In the genomic region with DNA sequence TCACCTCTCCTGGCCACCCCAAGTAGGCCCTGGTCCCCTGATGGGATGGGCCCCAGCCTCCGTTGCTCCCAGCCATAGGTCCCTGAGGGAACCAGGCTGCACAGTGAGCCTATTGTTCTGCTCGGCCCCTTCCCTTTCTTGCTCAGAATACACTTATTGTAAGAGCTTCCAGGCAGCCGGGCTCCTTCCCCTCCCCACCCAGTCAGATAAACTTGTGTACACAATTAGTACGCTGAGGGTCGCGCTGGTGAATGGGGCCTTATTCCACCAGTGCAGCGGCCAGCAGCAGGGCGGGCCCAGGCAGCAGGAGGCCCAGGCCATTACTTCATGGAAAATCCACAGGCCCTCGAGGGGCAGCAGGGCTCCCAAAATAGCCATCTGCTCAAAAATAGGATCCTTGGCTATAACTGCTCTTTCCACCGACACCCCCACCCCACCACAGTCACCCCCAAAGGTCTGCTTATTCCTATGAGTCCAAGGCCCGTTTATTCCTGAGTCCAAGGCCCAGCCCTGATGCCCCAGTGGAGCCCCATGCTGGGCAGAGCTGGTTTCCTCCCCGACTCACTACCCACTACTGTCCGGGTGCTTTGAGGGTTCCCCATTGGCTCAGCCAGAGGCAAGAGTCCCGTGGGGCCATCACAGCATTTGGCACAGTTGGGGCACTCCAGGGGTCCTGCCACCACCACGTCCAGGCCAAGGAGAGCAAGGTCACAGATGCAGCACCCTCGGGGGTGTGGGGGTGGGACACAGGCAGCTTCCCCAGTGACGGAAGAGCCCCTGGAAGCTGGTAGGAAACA, we compare ENCODE assay signal across 1 cellular context.
TF ChIP-seq lines count a peak whose summit lies in the region.

No MANE protein-coding gene starts in this region.

TF ChIP-seq in HepG2, 621 proteins besides CTCF, POLR2A, EP300 and RAD21 (continued from another document and continues in another):
- TF ChIP-seq, protein P1, sequence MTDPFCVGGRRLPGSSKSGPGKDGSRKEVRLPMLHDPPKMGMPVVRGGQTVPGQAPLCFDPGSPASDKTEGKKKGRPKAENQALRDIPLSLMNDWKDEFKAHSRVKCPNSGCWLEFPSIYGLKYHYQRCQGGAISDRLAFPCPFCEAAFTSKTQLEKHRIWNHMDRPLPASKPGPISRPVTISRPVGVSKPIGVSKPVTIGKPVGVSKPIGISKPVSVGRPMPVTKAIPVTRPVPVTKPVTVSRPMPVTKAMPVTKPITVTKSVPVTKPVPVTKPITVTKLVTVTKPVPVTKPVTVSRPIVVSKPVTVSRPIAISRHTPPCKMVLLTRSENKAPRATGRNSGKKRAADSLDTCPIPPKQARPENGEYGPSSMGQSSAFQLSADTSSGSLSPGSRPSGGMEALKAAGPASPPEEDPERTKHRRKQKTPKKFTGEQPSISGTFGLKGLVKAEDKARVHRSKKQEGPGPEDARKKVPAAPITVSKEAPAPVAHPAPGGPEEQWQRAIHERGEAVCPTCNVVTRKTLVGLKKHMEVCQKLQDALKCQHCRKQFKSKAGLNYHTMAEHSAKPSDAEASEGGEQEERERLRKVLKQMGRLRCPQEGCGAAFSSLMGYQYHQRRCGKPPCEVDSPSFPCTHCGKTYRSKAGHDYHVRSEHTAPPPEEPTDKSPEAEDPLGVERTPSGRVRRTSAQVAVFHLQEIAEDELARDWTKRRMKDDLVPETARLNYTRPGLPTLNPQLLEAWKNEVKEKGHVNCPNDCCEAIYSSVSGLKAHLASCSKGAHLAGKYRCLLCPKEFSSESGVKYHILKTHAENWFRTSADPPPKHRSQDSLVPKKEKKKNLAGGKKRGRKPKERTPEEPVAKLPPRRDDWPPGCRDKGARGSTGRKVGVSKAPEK (CRISPR knock-in tag; IDR thresholded peaks at IDR 0.05; ENCODE audit: borderline replicate concordance), result no peak
- TF ChIP-seq ZNF326 (CRISPR knock-in tag; IDR thresholded peaks at IDR 0.05; ENCODE audit: borderline replicate concordance), result no peak
- TF ChIP-seq, protein P2, sequence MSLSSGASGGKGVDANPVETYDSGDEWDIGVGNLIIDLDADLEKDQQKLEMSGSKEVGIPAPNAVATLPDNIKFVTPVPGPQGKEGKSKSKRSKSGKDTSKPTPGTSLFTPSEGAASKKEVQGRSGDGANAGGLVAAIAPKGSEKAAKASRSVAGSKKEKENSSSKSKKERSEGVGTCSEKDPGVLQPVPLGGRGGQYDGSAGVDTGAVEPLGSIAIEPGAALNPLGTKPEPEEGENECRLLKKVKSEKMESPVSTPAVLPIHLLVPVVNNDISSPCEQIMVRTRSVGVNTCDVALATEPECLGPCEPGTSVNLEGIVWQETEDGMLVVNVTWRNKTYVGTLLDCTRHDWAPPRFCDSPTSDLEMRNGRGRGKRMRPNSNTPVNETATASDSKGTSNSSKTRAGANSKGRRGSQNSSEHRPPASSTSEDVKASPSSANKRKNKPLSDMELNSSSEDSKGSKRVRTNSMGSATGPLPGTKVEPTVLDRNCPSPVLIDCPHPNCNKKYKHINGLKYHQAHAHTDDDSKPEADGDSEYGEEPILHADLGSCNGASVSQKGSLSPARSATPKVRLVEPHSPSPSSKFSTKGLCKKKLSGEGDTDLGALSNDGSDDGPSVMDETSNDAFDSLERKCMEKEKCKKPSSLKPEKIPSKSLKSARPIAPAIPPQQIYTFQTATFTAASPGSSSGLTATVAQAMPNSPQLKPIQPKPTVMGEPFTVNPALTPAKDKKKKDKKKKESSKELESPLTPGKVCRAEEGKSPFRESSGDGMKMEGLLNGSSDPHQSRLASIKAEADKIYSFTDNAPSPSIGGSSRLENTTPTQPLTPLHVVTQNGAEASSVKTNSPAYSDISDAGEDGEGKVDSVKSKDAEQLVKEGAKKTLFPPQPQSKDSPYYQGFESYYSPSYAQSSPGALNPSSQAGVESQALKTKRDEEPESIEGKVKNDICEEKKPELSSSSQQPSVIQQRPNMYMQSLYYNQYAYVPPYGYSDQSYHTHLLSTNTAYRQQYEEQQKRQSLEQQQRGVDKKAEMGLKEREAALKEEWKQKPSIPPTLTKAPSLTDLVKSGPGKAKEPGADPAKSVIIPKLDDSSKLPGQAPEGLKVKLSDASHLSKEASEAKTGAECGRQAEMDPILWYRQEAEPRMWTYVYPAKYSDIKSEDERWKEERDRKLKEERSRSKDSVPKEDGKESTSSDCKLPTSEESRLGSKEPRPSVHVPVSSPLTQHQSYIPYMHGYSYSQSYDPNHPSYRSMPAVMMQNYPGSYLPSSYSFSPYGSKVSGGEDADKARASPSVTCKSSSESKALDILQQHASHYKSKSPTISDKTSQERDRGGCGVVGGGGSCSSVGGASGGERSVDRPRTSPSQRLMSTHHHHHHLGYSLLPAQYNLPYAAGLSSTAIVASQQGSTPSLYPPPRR (CRISPR knock-in tag; IDR thresholded peaks at IDR 0.05; ENCODE audit: borderline replicate concordance), result peak; percentile 70; the same call in 1 of the 2 replicates
- no peak for TF ChIP-seq TBL1XR1 (IDR thresholded peaks at IDR 0.05; ENCODE audit: borderline replicate concordance, low read length, partially characterized antibody)
- TF ChIP-seq, protein P3, sequence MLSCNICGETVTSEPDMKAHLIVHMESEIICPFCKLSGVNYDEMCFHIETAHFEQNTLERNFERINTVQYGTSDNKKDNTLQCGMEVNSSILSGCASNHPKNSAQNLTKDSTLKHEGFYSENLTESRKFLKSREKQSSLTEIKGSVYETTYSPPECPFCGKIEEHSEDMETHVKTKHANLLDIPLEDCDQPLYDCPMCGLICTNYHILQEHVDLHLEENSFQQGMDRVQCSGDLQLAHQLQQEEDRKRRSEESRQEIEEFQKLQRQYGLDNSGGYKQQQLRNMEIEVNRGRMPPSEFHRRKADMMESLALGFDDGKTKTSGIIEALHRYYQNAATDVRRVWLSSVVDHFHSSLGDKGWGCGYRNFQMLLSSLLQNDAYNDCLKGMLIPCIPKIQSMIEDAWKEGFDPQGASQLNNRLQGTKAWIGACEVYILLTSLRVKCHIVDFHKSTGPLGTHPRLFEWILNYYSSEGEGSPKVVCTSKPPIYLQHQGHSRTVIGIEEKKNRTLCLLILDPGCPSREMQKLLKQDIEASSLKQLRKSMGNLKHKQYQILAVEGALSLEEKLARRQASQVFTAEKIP (CRISPR knock-in tag; IDR thresholded peaks at IDR 0.05; ENCODE audit: borderline replicate concordance), result no peak
- TF ChIP-seq TCF7L2 (IDR thresholded peaks at IDR 0.05; ENCODE audit: low read depth, low read length), result no peak
- TF ChIP-seq, protein P4, sequence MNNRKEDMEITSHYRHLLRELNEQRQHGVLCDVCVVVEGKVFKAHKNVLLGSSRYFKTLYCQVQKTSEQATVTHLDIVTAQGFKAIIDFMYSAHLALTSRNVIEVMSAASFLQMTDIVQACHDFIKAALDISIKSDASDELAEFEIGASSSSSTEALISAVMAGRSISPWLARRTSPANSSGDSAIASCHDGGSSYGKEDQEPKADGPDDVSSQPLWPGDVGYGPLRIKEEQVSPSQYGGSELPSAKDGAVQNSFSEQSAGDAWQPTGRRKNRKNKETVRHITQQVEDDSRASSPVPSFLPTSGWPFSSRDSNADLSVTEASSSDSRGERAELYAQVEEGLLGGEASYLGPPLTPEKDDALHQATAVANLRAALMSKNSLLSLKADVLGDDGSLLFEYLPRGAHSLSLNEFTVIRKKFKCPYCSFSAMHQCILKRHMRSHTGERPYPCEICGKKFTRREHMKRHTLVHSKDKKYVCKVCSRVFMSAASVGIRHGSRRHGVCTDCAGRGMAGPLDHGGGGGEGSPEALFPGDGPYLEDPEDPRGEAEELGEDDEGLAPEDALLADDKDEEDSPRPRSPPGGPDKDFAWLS (CRISPR knock-in tag; IDR thresholded peaks at IDR 0.05; ENCODE audit: borderline replicate concordance), result peak; percentile 88; the same call in 1 of the 2 replicates
- TF ChIP-seq, protein P5, sequence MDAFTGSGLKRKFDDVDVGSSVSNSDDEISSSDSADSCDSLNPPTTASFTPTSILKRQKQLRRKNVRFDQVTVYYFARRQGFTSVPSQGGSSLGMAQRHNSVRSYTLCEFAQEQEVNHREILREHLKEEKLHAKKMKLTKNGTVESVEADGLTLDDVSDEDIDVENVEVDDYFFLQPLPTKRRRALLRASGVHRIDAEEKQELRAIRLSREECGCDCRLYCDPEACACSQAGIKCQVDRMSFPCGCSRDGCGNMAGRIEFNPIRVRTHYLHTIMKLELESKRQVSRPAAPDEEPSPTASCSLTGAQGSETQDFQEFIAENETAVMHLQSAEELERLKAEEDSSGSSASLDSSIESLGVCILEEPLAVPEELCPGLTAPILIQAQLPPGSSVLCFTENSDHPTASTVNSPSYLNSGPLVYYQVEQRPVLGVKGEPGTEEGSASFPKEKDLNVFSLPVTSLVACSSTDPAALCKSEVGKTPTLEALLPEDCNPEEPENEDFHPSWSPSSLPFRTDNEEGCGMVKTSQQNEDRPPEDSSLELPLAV (CRISPR knock-in tag; conservative IDR thresholded peaks at IDR 0.05; ENCODE audit: low read depth), result no peak
- TF ChIP-seq ZNF850 (CRISPR knock-in tag; conservative IDR thresholded peaks at IDR 0.05), result no peak
- TF ChIP-seq, protein P6, sequence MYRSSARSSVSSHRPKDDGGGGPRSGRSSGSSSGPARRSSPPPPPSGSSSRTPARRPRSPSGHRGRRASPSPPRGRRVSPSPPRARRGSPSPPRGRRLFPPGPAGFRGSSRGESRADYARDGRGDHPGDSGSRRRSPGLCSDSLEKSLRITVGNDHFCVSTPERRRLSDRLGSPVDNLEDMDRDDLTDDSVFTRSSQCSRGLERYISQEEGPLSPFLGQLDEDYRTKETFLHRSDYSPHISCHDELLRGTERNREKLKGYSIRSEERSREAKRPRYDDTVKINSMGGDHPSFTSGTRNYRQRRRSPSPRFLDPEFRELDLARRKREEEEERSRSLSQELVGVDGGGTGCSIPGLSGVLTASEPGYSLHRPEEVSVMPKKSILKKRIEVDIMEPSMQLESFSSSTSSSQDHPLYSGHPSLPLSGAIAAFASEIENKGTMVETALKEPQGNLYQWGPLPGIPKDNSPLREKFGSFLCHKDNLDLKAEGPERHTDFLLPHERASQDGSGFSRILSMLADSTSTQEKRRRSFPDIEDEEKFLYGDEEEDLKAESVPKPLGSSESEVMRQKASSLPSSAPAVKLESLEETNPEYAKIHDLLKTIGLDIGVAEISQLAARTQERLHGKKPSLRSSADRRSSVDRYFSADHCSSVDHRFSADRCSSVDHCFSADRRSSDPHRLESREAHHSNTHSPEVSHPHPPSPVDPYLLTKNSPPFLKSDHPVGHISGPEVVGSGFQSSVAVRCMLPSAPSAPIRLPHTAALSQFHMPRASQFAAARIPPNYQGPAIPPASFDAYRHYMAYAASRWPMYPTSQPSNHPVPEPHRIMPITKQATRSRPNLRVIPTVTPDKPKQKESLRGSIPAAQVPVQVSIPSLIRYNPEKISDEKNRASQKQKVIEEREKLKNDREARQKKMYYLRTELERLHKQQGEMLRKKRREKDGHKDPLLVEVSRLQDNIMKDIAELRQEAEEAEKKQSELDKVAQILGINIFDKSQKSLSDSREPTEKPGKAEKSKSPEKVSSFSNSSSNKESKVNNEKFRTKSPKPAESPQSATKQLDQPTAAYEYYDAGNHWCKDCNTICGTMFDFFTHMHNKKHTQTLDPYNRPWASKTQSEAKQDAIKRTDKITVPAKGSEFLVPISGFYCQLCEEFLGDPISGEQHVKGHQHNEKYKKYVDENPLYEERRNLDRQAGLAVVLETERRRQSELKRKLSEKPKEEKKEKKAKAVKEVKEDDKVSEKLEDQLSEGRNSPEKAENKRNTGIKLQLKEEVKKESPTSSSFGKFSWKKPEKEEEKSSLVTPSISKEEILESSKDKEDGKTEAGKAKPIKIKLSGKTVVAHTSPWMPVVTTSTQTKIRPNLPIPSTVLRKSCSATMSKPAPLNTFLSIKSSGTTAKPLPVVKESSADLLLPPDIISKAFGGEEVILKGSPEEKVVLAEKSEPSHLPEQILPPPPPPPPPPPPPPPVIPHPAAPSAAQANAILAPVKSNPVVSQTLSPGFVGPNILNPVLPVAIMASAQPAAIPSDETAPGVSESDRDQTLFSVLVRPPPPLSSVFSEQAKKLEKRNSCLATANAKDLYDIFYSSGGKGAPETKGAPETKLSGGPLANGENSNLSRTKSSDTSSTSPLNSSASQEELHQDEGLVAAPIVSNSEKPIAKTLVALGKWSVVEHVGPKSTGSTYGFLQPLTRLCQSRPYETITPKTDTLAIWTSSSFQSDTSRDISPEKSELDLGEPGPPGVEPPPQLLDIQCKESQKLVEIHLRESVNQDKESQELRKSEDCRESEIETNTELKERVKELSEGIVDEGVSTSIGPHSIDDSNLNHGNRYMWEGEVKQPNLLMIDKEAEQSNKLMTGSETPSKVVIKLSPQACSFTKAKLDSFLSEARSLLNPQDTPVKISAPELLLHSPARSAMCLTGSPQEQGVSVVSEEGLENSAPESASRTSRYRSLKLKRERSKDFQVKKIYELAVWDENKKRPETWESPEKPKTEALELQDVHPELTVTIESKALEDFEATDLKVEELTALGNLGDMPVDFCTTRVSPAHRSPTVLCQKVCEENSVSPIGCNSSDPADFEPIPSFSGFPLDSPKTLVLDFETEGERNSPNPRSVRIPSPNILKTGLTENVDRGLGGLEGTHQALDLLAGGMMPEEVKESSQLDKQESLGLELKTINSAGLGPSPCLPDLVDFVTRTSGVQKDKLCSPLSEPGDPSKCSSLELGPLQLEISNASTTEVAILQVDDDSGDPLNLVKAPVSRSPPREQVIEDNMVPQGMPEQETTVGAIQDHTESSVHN (CRISPR knock-in tag; IDR thresholded peaks at IDR 0.05), result no peak
- no peak for TF ChIP-seq ZSCAN12 (CRISPR knock-in tag; IDR thresholded peaks at IDR 0.05)
- 0 out of 2 replicates have a peak, but pooled peaks have one; percentile 48 for TF ChIP-seq CHCHD3 (CRISPR knock-in tag; IDR thresholded peaks at IDR 0.05)
- TF ChIP-seq RFXAP (CRISPR knock-in tag; IDR thresholded peaks at IDR 0.05; ENCODE audit: borderline replicate concordance), result 0 out of 2 replicates have a peak, but pooled peaks have one; percentile 39
- TF ChIP-seq TEAD2 (CRISPR knock-in tag; IDR thresholded peaks at IDR 0.05), result no peak
- TF ChIP-seq ZNF598 (CRISPR knock-in tag; IDR thresholded peaks at IDR 0.05; ENCODE audit: borderline replicate concordance), result no peak
- TF ChIP-seq PHF5A (CRISPR knock-in tag; IDR thresholded peaks at IDR 0.05; ENCODE audit: low read depth, unreplicated experiment), result peak; percentile 26
- no peak for TF ChIP-seq ZNF329 (CRISPR knock-in tag; IDR thresholded peaks at IDR 0.05; ENCODE audit: low read depth)
- TF ChIP-seq TOE1 (CRISPR knock-in tag; IDR thresholded peaks at IDR 0.05), result no peak
- no peak for TF ChIP-seq MAF1 (CRISPR knock-in tag; IDR thresholded peaks at IDR 0.05; ENCODE audit: borderline replicate concordance)
- no peak for TF ChIP-seq NFE2L2 (IDR thresholded peaks at IDR 0.05; ENCODE audit: low read length)
- TF ChIP-seq THAP11 (CRISPR knock-in tag; IDR thresholded peaks at IDR 0.05), result peak; percentile 70
- TF ChIP-seq, protein P7, sequence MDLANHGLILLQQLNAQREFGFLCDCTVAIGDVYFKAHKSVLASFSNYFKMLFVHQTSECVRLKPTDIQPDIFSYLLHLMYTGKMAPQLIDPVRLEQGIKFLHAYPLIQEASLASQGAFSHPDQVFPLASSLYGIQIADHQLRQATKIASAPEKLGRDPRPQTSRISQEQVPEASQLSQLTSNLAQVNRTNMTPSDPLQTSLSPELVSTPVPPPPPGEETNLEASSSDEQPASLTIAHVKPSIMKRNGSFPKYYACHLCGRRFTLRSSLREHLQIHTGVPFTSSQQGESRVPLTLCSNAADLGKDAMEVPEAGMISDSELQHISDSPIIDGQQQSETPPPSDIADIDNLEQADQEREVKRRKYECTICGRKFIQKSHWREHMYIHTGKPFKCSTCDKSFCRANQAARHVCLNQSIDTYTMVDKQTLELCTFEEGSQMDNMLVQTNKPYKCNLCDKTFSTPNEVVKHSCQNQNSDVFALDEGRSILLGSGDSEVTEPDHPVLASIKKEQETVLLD (CRISPR knock-in tag; IDR thresholded peaks at IDR 0.05; ENCODE audit: low read depth), result no peak
- no peak for TF ChIP-seq RFXANK (CRISPR knock-in tag; IDR thresholded peaks at IDR 0.05)
- no peak for TF ChIP-seq NCOR1 (IDR thresholded peaks at IDR 0.05; ENCODE audit: borderline replicate concordance, low read length)
- TF ChIP-seq ZNF432 (CRISPR knock-in tag; IDR thresholded peaks at IDR 0.05; ENCODE audit: borderline replicate concordance), result no peak
- TF ChIP-seq THYN1 (CRISPR knock-in tag; IDR thresholded peaks at IDR 0.05; ENCODE audit: borderline replicate concordance, low read depth), result no peak
